ENCODE assay signal across 8 cellular contexts in the genomic region with DNA sequence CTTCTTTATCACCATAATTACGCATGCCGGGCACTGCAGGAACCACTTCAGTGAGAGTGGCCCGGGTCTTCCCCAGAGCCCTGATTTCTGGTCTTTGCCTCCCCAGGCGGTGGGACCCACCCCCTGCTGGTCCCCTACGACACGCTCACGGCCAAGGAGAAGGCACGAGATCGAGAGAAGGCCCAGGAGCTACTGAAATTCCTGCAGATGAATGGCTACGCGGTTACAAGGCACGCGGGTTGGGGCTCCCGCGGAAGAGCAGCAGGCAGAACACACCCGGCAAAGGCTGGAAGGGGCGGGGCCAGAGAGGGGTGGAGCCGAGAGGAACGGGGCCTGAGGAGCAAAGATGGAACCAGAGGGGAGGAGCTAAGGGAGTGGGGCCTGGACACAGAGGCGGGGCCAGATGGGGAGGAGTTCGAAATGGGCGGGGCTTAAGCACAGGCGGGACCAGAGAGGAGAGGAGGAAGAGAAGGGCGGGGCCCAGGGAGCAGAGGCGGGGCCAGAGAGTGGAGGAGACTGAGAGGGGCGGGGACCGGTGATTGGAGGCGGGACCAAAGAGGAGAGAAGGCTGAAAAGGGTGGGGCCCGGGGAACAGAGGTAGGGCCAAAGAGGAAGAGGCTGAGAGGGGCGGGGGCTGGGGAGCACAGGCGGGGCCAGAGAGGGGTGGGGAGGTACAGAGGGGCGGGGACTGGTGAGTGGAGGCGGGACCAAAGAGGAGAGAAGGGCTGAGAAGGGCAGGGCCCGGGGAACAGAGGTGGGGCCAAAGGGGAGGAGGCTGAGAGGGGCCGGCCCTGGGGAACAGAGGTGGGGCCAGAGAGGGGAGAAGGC.
DNase-seq lines count a peak whose midpoint lies in the region; ATAC-seq and TF ChIP-seq lines count a peak whose summit lies in the region.

No MANE protein-coding gene starts in this region.

- H3K27ac Mint-ChIP-seq in WTC11 (peak overlapping the region; percentile 8; the same call in 1 of the 2 replicates), memory B cell (no peak overlapping the region)

- peak overlapping the region; percentile 26 to 65 (median 51); a peak in 20 of 22 replicates for H3K4me2 ChIP-seq in BLaER1 treated with 17β-estradiol and CSF1 and Interleukin-3, amounts not matched to agents 10 nM and 100 nM

- H3K36me3 Mint-ChIP-seq in WTC11 (peaks cover 48% of the 10 kb centered on the region), memory B cell (peaks cover 2% of the 10 kb centered on the region)

- H3K9me3 ChIP-seq in BLaER1 treated with 17β-estradiol and CSF1 and Interleukin-3, amounts not matched to agents 10 nM and 100 nM (replicated peaks in 1 of 11): 0 out of 22 replicates have a peak, but pooled peaks cover 0 to 4% (median 0%) of the 10 kb centered on the region in 11 experiments

- peak overlapping the region in 2 of 11 experiments; percentile 17 to 41; a peak in 2 of 22 replicates for H3K9ac ChIP-seq in BLaER1 treated with 17β-estradiol and CSF1 and Interleukin-3, amounts not matched to agents 10 nM and 100 nM

- H3K27me3 Mint-ChIP-seq in WTC11 (ENCODE audit: low read depth): no peaks in the 10 kb centered on the region
- H3K27me3 Mint-ChIP-seq in memory B cell: peaks cover 13% of the 10 kb centered on the region

- peaks cover 0 to 7% (median 2%) of the 10 kb centered on the region in 10 experiments; a peak in 4 of 20 replicates for H3K4me1 ChIP-seq in BLaER1 treated with 17β-estradiol and CSF1 and Interleukin-3, amounts not matched to agents 10 nM and 100 nM

- H3K4me3 ChIP-seq in BLaER1 treated with 17β-estradiol and CSF1 and Interleukin-3, amounts not matched to agents 10 nM and 100 nM: 0 out of 20 replicates have a peak overlapping the region, but pooled peaks of 1 of the 10 experiments have one; percentile 38

- H3K27me3 ChIP-seq in BLaER1 treated with 17β-estradiol and CSF1 and Interleukin-3, amounts not matched to agents 10 nM and 100 nM: no peaks in the 10 kb centered on the region

- H3K4me3 Mint-ChIP-seq in WTC11 (peak overlapping the region; percentile 20; the same call in 1 of the 2 replicates), memory B cell (peak overlapping the region; percentile 43)

- peak; percentile 67 for ATAC-seq in GM21526 (IDR thresholded peaks at IDR 0.05; ENCODE audit: low FRiP score, unreplicated experiment)
- peak; percentile 92 for ATAC-seq in WTC11
- peak; percentile 81 for ATAC-seq in memory B cell (ENCODE audit: low read depth)
- no peak for ATAC-seq in HG02623 (IDR thresholded peaks at IDR 0.05; ENCODE audit: unreplicated experiment)

- no peaks in the 10 kb centered on the region for H4K20me1 ChIP-seq in BLaER1 treated with 17β-estradiol and CSF1 and Interleukin-3, amounts not matched to agents 10 nM and 100 nM

- TF ChIP-seq CTCF in WTC11 (IDR thresholded peaks at IDR 0.05): no peak

- H3K36me3 ChIP-seq in BLaER1 treated with 17β-estradiol and CSF1 and Interleukin-3, amounts not matched to agents 10 nM and 100 nM: peaks cover 0 to 15% (median 0%) of the 10 kb centered on the region in 11 experiments; a peak in 2 of 22 replicates

- H3K4me1 Mint-ChIP-seq in WTC11 (peaks cover 9% of the 10 kb centered on the region; the same call in 1 of the 2 replicates), memory B cell (peaks cover 8% of the 10 kb centered on the region)

- H3K9me3 Mint-ChIP-seq in WTC11: no peaks in the 10 kb centered on the region; the same call in none of the 2 replicates
- peaks cover 1% of the 10 kb centered on the region for H3K9me3 Mint-ChIP-seq in memory B cell

- POLR2A ChIA-PET in WTC11 (lab: Charles Lee): interaction anchor here (0.5 to 1.2 kb wide), 5 partner anchors 10 to 119 kb away, joined by 3 to 11 read pairs (median 4); a partner anchor contains a TSS

- DNase-seq in NCI-H2029 (lab: John Stamatoyannopoulos, UW) (peak; percentile 63), WTC11 (ENCODE audit: low spot score) (peak; percentile 100), ecto neural progenitor cell (ENCODE audit: low spot score) (peak; percentile 91), memory B cell (ENCODE audit: low spot score in 2 of 2) (peak; percentile 68 to 77)
- DNase-seq in stimulated activated naive CD4-positive, alpha-beta T cell (lab: John Stamatoyannopoulos, UW): peak; percentile 71 to 89 (median 79)

- CTCF ChIA-PET in WTC11 (lab: Charles Lee): interaction anchor here (0.6 to 1.3 kb wide), 12 partner anchors 9 to 424 kb away, joined by 3 to 24 read pairs (median 4); a partner anchor contains a TSS

- H3K27ac ChIP-seq in BLaER1 treated with 17β-estradiol and CSF1 and Interleukin-3, amounts not matched to agents 10 nM and 100 nM: peak overlapping the region in 5 of 11 experiments; percentile 35 to 58 (median 50); a peak in 6 of 22 replicates

TF ChIP-seq in WTC11, 78 proteins besides CTCF, POLR2A, EP300 and RAD21:
- TF ChIP-seq, protein P1, sequence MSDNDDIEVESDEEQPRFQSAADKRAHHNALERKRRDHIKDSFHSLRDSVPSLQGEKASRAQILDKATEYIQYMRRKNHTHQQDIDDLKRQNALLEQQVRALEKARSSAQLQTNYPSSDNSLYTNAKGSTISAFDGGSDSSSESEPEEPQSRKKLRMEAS (CRISPR knock-in tag; IDR thresholded peaks at IDR 0.05): peak; percentile 55; the same call in 1 of the 2 replicates
- TF ChIP-seq, protein P2, sequence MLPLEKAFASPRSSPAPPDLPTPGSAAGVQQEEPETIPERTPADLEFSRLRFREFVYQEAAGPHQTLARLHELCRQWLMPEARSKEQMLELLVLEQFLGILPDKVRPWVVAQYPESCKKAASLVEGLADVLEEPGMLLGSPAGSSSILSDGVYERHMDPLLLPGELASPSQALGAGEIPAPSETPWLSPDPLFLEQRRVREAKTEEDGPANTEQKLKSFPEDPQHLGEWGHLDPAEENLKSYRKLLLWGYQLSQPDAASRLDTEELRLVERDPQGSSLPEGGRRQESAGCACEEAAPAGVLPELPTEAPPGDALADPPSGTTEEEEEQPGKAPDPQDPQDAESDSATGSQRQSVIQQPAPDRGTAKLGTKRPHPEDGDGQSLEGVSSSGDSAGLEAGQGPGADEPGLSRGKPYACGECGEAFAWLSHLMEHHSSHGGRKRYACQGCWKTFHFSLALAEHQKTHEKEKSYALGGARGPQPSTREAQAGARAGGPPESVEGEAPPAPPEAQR (CRISPR knock-in tag; IDR thresholded peaks at IDR 0.05): no peak
- TF ChIP-seq SP1 (CRISPR knock-in tag; conservative IDR thresholded peaks at IDR 0.05) (peak; percentile 41; the same call in 1 of the 2 replicates), FOXJ3 (CRISPR knock-in tag; IDR thresholded peaks at IDR 0.05; ENCODE audit: borderline replicate concordance) (no peak)
- TF ChIP-seq, protein P3, sequence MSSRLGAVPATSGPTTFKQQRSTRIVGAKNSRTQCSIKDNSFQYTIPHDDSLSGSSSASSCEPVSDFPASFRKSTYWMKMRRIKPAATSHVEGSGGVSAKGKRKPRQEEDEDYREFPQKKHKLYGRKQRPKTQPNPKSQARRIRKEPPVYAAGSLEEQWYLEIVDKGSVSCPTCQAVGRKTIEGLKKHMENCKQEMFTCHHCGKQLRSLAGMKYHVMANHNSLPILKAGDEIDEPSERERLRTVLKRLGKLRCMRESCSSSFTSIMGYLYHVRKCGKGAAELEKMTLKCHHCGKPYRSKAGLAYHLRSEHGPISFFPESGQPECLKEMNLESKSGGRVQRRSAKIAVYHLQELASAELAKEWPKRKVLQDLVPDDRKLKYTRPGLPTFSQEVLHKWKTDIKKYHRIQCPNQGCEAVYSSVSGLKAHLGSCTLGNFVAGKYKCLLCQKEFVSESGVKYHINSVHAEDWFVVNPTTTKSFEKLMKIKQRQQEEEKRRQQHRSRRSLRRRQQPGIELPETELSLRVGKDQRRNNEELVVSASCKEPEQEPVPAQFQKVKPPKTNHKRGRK (CRISPR knock-in tag; IDR thresholded peaks at IDR 0.05; ENCODE audit: borderline replicate concordance): no peak
- TF ChIP-seq, protein P4, sequence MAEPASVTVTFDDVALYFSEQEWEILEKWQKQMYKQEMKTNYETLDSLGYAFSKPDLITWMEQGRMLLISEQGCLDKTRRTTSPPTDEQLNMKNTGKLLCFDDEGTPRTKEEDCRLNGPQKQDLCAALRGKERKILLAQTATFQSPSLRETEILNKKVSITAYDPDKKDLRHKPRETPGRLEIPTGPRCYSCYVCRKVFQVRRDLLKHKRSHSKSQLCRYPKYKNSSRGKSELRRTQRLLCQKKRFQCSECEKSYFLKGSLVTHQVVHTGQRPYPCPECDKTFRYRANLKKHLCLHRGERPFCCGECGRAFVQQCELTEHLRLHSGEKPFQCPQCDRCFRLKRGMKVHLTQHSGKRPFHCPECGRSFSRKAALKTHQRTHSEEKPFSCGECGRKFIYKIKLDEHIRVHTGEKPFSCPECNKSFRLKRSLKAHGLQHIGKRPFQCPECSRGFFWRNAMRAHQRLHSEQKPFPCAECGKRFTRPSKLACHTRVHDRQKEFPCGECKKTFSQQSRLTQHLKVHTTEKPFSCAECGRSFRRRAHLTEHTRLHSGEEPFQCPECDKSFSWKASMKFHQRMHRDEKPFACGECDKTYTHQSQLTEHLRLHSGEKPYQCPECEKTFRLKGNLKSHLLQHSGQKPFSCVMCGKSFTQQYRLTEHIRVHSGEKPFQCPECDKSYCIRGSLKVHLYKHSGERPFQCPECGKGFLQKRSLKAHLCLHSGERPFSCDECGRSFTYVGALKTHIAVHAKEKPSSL (CRISPR knock-in tag; conservative IDR thresholded peaks at IDR 0.05): no peak
